Comparison of ENCODE assay signal across 26 cellular contexts in genomic region chr2:72156872-72157271, GRCh38. TPM values are rescaled to one million over a fixed set of nuclear protein-coding genes. Genes with fewer than 3 reads are reported as not detected.
"Had no signal": no experiment of that assay in that cellular context is flagged by ENCODE, and none has a peak within 500 bp of the region (broad histone marks: within the 10 kb centered on the region; RNA-seq: fewer than 3 reads in every experiment).

No MANE protein-coding gene starts in this region.

- H3K36me3 Mint-ChIP-seq: memory B cell; naive B cell; natural killer cell; neural progenitor cell; stimulated activated naive B cell treated with anti-CD40 and anti-IgM and Interleukin-4, amounts not matched to agents 10 μg/mL and 1 μg/mL and 100 μg/mL, for 72 hours had no signal

- H3K4me1 ChIP-seq: heart left ventricle, left ventricle myocardium inferior, neural progenitor cell, parathyroid adenoma, psoas muscle, right lobe of liver, suprapubic skin, tibial artery, upper lobe of right lung had no signal

- H3K27ac Mint-ChIP-seq: memory B cell; natural killer cell; nephron progenitor cell; neural progenitor cell; stimulated activated naive B cell treated with anti-CD40 and anti-IgM and Interleukin-4, amounts not matched to agents 10 μg/mL and 1 μg/mL and 100 μg/mL, for 72 hours; stimulated activated naive CD8-positive, alpha-beta T cell treated with anti-CD3 and anti-CD28 coated beads, Interleukin-15, Interleukin-2, amounts not matched to agents 100 ng/mL and 50 ng/mL, for 24 hours had no signal

- H3K36me3 ChIP-seq: heart left ventricle, left ventricle myocardium inferior, neural progenitor cell, neutrophil, right lobe of liver, suprapubic skin, thoracic aorta, tibial artery, upper lobe of right lung had no signal

- H3K4me3 ChIP-seq: heart left ventricle, left ventricle myocardium inferior, neural progenitor cell, psoas muscle, right lobe of liver, smooth muscle cell, suprapubic skin, thoracic aorta, tibial artery, upper lobe of right lung had no signal

- H3K27ac ChIP-seq: heart left ventricle, left ventricle myocardium inferior, neural progenitor cell, neutrophil, parathyroid adenoma, psoas muscle, right lobe of liver, suprapubic skin, thoracic aorta, tibial artery, upper lobe of right lung had no signal

- H3K9me3 Mint-ChIP-seq: memory B cell; natural killer cell; nephron progenitor cell; neural progenitor cell; stimulated activated naive B cell treated with anti-CD40 and anti-IgM and Interleukin-4, amounts not matched to agents 10 μg/mL and 1 μg/mL and 100 μg/mL, for 72 hours; stimulated activated naive CD8-positive, alpha-beta T cell treated with anti-CD3 and anti-CD28 coated beads, Interleukin-15, Interleukin-2, amounts not matched to agents 100 ng/mL and 50 ng/mL, for 24 hours had no signal

- H3K9me3 ChIP-seq: heart left ventricle, left ventricle myocardium inferior, neutrophil, psoas muscle, right lobe of liver, suprapubic skin, thoracic aorta, tibial artery, upper lobe of right lung had no signal

- H3K4me1 Mint-ChIP-seq: memory B cell; naive B cell; natural killer cell; nephron progenitor cell; stimulated activated naive B cell treated with anti-CD40 and anti-IgM and Interleukin-4, amounts not matched to agents 10 μg/mL and 1 μg/mL and 100 μg/mL, for 72 hours had no signal

- H3K4me3 Mint-ChIP-seq: memory B cell; naive B cell; natural killer cell; nephron progenitor cell; neural progenitor cell; stimulated activated naive B cell treated with anti-CD40 and anti-IgM and Interleukin-4, amounts not matched to agents 10 μg/mL and 1 μg/mL and 100 μg/mL, for 72 hours; stimulated activated naive CD8-positive, alpha-beta T cell treated with anti-CD3 and anti-CD28 coated beads, Interleukin-15, Interleukin-2, amounts not matched to agents 100 ng/mL and 50 ng/mL, for 24 hours had no signal

- H3K27me3 ChIP-seq: right lobe of liver had no signal

- DNase-seq: heart left ventricle; hypothalamus; islet precursor cell; left ventricle myocardium inferior; naive B cell; natural killer cell; nephron progenitor cell; occipital lobe; psoas muscle; right lobe of liver; stimulated activated CD4-positive, alpha-beta T cell treated with anti-CD3 and anti-CD28 coated beads, Interleukin-1b, Interleukin-23, amount 100 ng/mL, for 48 hours; stimulated activated CD4-positive, alpha-beta T cell treated with anti-CD3 and anti-CD28 coated beads, Interleukin-2, amount 100 ng/mL, for 48 hours; stimulated activated CD4-positive, alpha-beta T cell treated with anti-CD3 and anti-CD28 coated beads, Interleukin-4, amount 100 ng/mL, for 4 hours; stimulated activated CD8-positive, alpha-beta memory T cell treated with anti-CD3 and anti-CD28 coated beads, Interleukin-4, amount 100 ng/mL, for 48 hours; stimulated activated naive B cell treated with anti-CD40 and anti-IgM and Interleukin-4, amounts not matched to agents 10 μg/mL and 1 μg/mL and 100 μg/mL, for 72 hours; tibial artery; trophoblast cell; upper lobe of right lung had no signal

RNA-seq across cellular contexts. Expression of gene CYP26B1, which starts 9.2 kb away (rescaled TPM):
- total RNA-seq: natural killer cell had no signal
